22 cellular contexts compared by ENCODE assay signal in the genomic region with DNA sequence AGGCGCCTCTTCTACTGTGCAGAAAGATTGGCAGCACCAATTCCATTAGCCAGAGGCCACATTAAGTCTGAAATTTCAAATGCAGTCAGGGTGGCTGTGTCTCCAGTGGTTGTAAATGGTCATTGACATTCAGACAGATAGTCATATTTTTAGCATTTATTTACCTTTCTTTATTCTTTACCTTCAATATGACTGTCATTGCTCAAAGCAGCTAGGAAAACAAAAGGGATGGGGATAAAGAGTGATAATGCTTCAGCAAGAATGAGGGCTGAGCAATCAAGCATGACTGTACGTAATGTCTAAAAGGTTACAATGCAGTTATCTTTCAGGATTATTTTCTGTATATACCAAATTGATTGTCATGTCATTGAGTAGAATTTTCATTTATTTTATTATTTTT.
"Had no signal": no experiment of that assay in that cellular context is flagged by ENCODE, and none has a peak within 500 bp of the region (broad histone marks: within the 10 kb centered on the region; RNA-seq: fewer than 3 reads in every experiment).

No MANE protein-coding gene starts in this region.

- H3K4me1 ChIP-seq: SJSA1 had no signal

- H3K36me3 ChIP-seq: MG63, SJSA1 had no signal

- FAIRE-seq: RCC 7860 had no signal

- H3K27ac ChIP-seq: SJSA1, SK-N-MC had no signal

- H3K9me3 ChIP-seq: MG63, SJSA1 had no signal

- H3K27me3 ChIP-seq: MG63, SJSA1 had no signal

- DNase-seq: IMR-90, Karpas-422, KG1, MG63, NCI-H1092, NCI-H1105 treated with DMSO at 0.1 percent for 48 hours, NCI-H1436 treated with DMSO at 0.1 percent for 48 hours, NCI-H1930, NCI-H2107, NCI-H2171 treated with DMSO at 0.1 percent for 48 hours, NCI-H446, NCI-H510A, NCI-H524 treated with DMSO at 0.1 percent for 48 hours, NCI-H69, NCI-H774, Right ventricle myocardium superior, RPMI8226, SIG-M5, T-helper 2 cell had no signal

- H3K4me3 ChIP-seq: MG63, SJSA1, SK-N-MC had no signal
